ENCODE assay signal across 1 cellular context in the genomic region with DNA sequence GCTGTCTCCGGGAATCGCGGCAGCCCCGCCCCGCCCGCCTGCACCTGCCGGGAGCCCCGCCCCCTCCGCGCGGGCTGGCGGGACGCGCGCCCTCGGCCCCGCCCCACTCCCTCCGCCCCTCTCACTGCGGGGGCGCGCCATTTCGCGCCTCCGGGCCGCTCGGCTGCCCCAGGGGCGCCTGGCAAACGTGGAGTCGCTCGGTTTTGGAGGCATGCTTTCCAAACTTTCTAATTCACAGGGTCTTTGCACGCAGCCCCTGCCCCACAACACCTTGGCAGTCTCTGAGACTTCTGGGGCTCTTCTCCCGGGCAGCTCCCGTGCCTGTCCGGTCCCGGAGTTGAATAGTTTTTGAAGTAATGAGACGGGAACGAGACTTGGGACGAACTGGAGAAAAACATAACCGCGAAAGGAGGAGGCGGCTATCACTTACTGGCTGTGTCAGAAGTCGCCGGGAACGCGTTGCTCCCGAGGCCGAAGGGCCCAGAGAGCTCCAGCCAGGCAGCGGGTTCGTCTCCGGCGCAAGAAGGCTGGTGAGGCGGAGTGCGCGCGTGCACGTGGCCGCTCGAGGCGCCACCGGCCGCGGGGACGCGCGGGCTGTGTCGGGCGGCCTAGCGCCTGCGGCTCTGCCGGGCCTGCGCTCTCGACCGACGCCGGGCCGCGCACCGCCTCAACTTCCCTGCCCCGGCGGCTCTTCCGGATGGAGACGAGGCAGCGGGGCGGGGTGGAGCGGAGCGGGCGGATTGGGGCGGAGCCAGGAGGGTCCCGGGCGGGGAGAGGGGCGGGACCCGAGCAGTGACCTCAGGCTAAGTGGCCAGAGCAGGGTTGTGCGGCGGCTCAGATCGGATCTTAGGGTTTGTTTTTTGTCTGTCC.
TF ChIP-seq lines count a peak whose summit lies in the region.

A gene (minus strand): TSS at position 699 of the 870 bp plus-strand sequence. CDS start 3,436 bp downstream, outside the sequence.

TF ChIP-seq in WTC11, 78 proteins besides CTCF, POLR2A, EP300 and RAD21 (continued from another document and continues in another):
- TF ChIP-seq ETV6 (CRISPR knock-in tag; IDR thresholded peaks at IDR 0.05) (peak; percentile 90; the same call in 1 of the 2 replicates), GTF2I (CRISPR knock-in tag; conservative IDR thresholded peaks at IDR 0.05) (no peak), PRRX2 (CRISPR knock-in tag; IDR thresholded peaks at IDR 0.05) (no peak), TEAD1 (CRISPR knock-in tag; IDR thresholded peaks at IDR 0.05) (0 out of 2 replicates have a peak, but pooled peaks have one; percentile 38), RORB (CRISPR knock-in tag; IDR thresholded peaks at IDR 0.05) (no peak), CBFB (CRISPR knock-in tag; IDR thresholded peaks at IDR 0.05; ENCODE audit: low read depth) (no peak), MYBL2 (CRISPR knock-in tag; IDR thresholded peaks at IDR 0.05) (peak; percentile 58; the same call in 1 of the 2 replicates), ESRRA (CRISPR knock-in tag; IDR thresholded peaks at IDR 0.05; ENCODE audit: borderline replicate concordance) (peak; percentile 60; the same call in 1 of the 2 replicates), FOXK1 (CRISPR knock-in tag; IDR thresholded peaks at IDR 0.05) (peak; percentile 76), CREB1 (CRISPR knock-in tag; IDR thresholded peaks at IDR 0.05) (no peak), NR2C2 (CRISPR knock-in tag; IDR thresholded peaks at IDR 0.05) (no peak), TCF7 (CRISPR knock-in tag; IDR thresholded peaks at IDR 0.05; ENCODE audit: low read depth) (peak; percentile 80; the same call in 1 of the 2 replicates), ZNF423 (CRISPR knock-in tag; IDR thresholded peaks at IDR 0.05) (no peak), OVOL2 (CRISPR knock-in tag; IDR thresholded peaks at IDR 0.05; ENCODE audit: borderline replicate concordance) (no peak), ELF4 (CRISPR knock-in tag; IDR thresholded peaks at IDR 0.05; ENCODE audit: low read depth) (no peak), FOXJ3 (CRISPR knock-in tag; IDR thresholded peaks at IDR 0.05; ENCODE audit: borderline replicate concordance) (no peak), MXD4 (CRISPR knock-in tag; IDR thresholded peaks at IDR 0.05; ENCODE audit: borderline replicate concordance) (no peak), ZBTB21 (CRISPR knock-in tag; IDR thresholded peaks at IDR 0.05; ENCODE audit: borderline replicate concordance) (no peak)
- TF ChIP-seq, protein P1, sequence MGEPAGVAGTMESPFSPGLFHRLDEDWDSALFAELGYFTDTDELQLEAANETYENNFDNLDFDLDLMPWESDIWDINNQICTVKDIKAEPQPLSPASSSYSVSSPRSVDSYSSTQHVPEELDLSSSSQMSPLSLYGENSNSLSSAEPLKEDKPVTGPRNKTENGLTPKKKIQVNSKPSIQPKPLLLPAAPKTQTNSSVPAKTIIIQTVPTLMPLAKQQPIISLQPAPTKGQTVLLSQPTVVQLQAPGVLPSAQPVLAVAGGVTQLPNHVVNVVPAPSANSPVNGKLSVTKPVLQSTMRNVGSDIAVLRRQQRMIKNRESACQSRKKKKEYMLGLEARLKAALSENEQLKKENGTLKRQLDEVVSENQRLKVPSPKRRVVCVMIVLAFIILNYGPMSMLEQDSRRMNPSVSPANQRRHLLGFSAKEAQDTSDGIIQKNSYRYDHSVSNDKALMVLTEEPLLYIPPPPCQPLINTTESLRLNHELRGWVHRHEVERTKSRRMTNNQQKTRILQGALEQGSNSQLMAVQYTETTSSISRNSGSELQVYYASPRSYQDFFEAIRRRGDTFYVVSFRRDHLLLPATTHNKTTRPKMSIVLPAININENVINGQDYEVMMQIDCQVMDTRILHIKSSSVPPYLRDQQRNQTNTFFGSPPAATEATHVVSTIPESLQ (CRISPR knock-in tag; IDR thresholded peaks at IDR 0.05), result no peak
- TF ChIP-seq, protein P2, sequence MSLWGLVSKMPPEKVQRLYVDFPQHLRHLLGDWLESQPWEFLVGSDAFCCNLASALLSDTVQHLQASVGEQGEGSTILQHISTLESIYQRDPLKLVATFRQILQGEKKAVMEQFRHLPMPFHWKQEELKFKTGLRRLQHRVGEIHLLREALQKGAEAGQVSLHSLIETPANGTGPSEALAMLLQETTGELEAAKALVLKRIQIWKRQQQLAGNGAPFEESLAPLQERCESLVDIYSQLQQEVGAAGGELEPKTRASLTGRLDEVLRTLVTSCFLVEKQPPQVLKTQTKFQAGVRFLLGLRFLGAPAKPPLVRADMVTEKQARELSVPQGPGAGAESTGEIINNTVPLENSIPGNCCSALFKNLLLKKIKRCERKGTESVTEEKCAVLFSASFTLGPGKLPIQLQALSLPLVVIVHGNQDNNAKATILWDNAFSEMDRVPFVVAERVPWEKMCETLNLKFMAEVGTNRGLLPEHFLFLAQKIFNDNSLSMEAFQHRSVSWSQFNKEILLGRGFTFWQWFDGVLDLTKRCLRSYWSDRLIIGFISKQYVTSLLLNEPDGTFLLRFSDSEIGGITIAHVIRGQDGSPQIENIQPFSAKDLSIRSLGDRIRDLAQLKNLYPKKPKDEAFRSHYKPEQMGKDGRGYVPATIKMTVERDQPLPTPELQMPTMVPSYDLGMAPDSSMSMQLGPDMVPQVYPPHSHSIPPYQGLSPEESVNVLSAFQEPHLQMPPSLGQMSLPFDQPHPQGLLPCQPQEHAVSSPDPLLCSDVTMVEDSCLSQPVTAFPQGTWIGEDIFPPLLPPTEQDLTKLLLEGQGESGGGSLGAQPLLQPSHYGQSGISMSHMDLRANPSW (CRISPR knock-in tag; conservative IDR thresholded peaks at IDR 0.05; ENCODE audit: low read depth), result no peak
- TF ChIP-seq, protein P3, sequence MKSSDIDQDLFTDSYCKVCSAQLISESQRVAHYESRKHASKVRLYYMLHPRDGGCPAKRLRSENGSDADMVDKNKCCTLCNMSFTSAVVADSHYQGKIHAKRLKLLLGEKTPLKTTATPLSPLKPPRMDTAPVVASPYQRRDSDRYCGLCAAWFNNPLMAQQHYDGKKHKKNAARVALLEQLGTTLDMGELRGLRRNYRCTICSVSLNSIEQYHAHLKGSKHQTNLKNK (CRISPR knock-in tag; IDR thresholded peaks at IDR 0.05), result no peak
- TF ChIP-seq, protein P4, sequence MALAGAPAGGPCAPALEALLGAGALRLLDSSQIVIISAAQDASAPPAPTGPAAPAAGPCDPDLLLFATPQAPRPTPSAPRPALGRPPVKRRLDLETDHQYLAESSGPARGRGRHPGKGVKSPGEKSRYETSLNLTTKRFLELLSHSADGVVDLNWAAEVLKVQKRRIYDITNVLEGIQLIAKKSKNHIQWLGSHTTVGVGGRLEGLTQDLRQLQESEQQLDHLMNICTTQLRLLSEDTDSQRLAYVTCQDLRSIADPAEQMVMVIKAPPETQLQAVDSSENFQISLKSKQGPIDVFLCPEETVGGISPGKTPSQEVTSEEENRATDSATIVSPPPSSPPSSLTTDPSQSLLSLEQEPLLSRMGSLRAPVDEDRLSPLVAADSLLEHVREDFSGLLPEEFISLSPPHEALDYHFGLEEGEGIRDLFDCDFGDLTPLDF (CRISPR knock-in tag; IDR thresholded peaks at IDR 0.05), result no peak
- TF ChIP-seq, protein P5, sequence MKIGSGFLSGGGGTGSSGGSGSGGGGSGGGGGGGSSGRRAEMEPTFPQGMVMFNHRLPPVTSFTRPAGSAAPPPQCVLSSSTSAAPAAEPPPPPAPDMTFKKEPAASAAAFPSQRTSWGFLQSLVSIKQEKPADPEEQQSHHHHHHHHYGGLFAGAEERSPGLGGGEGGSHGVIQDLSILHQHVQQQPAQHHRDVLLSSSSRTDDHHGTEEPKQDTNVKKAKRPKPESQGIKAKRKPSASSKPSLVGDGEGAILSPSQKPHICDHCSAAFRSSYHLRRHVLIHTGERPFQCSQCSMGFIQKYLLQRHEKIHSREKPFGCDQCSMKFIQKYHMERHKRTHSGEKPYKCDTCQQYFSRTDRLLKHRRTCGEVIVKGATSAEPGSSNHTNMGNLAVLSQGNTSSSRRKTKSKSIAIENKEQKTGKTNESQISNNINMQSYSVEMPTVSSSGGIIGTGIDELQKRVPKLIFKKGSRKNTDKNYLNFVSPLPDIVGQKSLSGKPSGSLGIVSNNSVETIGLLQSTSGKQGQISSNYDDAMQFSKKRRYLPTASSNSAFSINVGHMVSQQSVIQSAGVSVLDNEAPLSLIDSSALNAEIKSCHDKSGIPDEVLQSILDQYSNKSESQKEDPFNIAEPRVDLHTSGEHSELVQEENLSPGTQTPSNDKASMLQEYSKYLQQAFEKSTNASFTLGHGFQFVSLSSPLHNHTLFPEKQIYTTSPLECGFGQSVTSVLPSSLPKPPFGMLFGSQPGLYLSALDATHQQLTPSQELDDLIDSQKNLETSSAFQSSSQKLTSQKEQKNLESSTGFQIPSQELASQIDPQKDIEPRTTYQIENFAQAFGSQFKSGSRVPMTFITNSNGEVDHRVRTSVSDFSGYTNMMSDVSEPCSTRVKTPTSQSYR (CRISPR knock-in tag; IDR thresholded peaks at IDR 0.05), result no peak
- TF ChIP-seq, protein P6, sequence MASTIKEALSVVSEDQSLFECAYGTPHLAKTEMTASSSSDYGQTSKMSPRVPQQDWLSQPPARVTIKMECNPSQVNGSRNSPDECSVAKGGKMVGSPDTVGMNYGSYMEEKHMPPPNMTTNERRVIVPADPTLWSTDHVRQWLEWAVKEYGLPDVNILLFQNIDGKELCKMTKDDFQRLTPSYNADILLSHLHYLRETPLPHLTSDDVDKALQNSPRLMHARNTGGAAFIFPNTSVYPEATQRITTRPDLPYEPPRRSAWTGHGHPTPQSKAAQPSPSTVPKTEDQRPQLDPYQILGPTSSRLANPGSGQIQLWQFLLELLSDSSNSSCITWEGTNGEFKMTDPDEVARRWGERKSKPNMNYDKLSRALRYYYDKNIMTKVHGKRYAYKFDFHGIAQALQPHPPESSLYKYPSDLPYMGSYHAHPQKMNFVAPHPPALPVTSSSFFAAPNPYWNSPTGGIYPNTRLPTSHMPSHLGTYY (CRISPR knock-in tag; IDR thresholded peaks at IDR 0.05), result no peak
- TF ChIP-seq, protein P7, sequence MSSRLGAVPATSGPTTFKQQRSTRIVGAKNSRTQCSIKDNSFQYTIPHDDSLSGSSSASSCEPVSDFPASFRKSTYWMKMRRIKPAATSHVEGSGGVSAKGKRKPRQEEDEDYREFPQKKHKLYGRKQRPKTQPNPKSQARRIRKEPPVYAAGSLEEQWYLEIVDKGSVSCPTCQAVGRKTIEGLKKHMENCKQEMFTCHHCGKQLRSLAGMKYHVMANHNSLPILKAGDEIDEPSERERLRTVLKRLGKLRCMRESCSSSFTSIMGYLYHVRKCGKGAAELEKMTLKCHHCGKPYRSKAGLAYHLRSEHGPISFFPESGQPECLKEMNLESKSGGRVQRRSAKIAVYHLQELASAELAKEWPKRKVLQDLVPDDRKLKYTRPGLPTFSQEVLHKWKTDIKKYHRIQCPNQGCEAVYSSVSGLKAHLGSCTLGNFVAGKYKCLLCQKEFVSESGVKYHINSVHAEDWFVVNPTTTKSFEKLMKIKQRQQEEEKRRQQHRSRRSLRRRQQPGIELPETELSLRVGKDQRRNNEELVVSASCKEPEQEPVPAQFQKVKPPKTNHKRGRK (CRISPR knock-in tag; IDR thresholded peaks at IDR 0.05; ENCODE audit: borderline replicate concordance), result no peak
- TF ChIP-seq, protein P8, sequence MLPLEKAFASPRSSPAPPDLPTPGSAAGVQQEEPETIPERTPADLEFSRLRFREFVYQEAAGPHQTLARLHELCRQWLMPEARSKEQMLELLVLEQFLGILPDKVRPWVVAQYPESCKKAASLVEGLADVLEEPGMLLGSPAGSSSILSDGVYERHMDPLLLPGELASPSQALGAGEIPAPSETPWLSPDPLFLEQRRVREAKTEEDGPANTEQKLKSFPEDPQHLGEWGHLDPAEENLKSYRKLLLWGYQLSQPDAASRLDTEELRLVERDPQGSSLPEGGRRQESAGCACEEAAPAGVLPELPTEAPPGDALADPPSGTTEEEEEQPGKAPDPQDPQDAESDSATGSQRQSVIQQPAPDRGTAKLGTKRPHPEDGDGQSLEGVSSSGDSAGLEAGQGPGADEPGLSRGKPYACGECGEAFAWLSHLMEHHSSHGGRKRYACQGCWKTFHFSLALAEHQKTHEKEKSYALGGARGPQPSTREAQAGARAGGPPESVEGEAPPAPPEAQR (CRISPR knock-in tag; IDR thresholded peaks at IDR 0.05), result no peak
- TF ChIP-seq, protein P9, sequence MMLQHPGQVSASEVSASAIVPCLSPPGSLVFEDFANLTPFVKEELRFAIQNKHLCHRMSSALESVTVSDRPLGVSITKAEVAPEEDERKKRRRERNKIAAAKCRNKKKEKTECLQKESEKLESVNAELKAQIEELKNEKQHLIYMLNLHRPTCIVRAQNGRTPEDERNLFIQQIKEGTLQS (CRISPR knock-in tag; conservative IDR thresholded peaks at IDR 0.05), result no peak
- TF ChIP-seq, protein P10, sequence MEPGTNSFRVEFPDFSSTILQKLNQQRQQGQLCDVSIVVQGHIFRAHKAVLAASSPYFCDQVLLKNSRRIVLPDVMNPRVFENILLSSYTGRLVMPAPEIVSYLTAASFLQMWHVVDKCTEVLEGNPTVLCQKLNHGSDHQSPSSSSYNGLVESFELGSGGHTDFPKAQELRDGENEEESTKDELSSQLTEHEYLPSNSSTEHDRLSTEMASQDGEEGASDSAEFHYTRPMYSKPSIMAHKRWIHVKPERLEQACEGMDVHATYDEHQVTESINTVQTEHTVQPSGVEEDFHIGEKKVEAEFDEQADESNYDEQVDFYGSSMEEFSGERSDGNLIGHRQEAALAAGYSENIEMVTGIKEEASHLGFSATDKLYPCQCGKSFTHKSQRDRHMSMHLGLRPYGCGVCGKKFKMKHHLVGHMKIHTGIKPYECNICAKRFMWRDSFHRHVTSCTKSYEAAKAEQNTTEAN (CRISPR knock-in tag; IDR thresholded peaks at IDR 0.05), result 0 out of 2 replicates have a peak, but pooled peaks have one; percentile 33
- TF ChIP-seq, protein P11, sequence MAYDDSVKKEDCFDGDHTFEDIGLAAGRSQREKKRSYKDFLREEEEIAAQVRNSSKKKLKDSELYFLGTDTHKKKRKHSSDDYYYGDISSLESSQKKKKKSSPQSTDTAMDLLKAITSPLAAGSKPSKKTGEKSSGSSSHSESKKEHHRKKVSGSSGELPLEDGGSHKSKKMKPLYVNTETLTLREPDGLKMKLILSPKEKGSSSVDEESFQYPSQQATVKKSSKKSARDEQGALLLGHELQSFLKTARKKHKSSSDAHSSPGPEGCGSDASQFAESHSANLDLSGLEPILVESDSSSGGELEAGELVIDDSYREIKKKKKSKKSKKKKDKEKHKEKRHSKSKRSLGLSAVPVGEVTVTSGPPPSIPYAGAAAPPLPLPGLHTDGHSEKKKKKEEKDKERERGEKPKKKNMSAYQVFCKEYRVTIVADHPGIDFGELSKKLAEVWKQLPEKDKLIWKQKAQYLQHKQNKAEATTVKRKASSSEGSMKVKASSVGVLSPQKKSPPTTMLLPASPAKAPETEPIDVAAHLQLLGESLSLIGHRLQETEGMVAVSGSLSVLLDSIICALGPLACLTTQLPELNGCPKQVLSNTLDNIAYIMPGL (CRISPR knock-in tag; IDR thresholded peaks at IDR 0.05), result peak; percentile 70
